ENCODE assay signal across 2 cellular contexts in genomic region chr18:35239314-35239713, GRCh38.
TF ChIP-seq lines count a peak whose summit lies in the region.

No MANE protein-coding gene starts in this region.

TF ChIP-seq in IMR-90, 13 proteins besides CTCF, POLR2A, EP300 and RAD21:
- TF ChIP-seq MXI1 (IDR thresholded peaks at IDR 0.05; ENCODE audit: borderline replicate concordance, low read depth, low read length) (no peak), NFE2L2 (IDR thresholded peaks at IDR 0.05; ENCODE audit: low read depth, low read length) (no peak), MAFK (IDR thresholded peaks at IDR 0.05; ENCODE audit: low read depth, low read length) (peak; percentile 44), RFX5 (IDR thresholded peaks at IDR 0.05; ENCODE audit: low read depth, low read length) (no peak)

TF ChIP-seq in K562, 482 proteins besides CTCF, POLR2A, EP300 and RAD21:
- TF ChIP-seq FOXP1 (CRISPR knock-in tag; IDR thresholded peaks at IDR 0.05) (no peak), RB1 (IDR thresholded peaks at IDR 0.05; ENCODE audit: low read depth) (no peak), ETV6 (IDR thresholded peaks at IDR 0.05; ENCODE audit: borderline replicate concordance in 1 of 2, low read depth in 2 of 2, low read length in 1 of 2) (no peak), ETV6 (CRISPR knock-in tag; IDR thresholded peaks at IDR 0.05; ENCODE audit: borderline replicate concordance) (no peak), CEBPG (CRISPR knock-in tag; IDR thresholded peaks at IDR 0.05) (no peak), CEBPG (tag; conservative IDR thresholded peaks at IDR 0.05 in 1 of 2, IDR thresholded peaks at IDR 0.05 in 1 of 2) (peak; percentile 42 to 51; a peak in 2 of 4 replicates), ZNF316 (IDR thresholded peaks at IDR 0.05) (peak; percentile 97), MAFF (IDR thresholded peaks at IDR 0.05; ENCODE audit: low read length) (peak; percentile 83), YY1 (IDR thresholded peaks at IDR 0.05; ENCODE audit: borderline replicate concordance in 1 of 3, control insufficient read depth in 1 of 3, extremely low read depth in 1 of 3, insufficient read depth in 3 of 3, insufficient read length in 1 of 3, insufficient replicate concordance in 2 of 3, low read depth in 1 of 3, low read length in 2 of 3) (peak in 1 of 3 experiments; percentile 53), ZNF507 (tag; conservative IDR thresholded peaks at IDR 0.05) (no peak), MAFK (IDR thresholded peaks at IDR 0.05; ENCODE audit: low read length) (peak; percentile 83), TBL1XR1 (IDR thresholded peaks at IDR 0.05; ENCODE audit: low read length in 2 of 2) (no peak), RBM17 (IDR thresholded peaks at IDR 0.05; ENCODE audit: borderline replicate concordance, low read depth, low read length) (no peak), MAFG (tag; conservative IDR thresholded peaks at IDR 0.05) (peak; percentile 91), ZNF197 (CRISPR knock-in tag; IDR thresholded peaks at IDR 0.05; ENCODE audit: low read depth) (0 out of 2 replicates have a peak, but pooled peaks have one; percentile 18), CEBPB (tag; IDR thresholded peaks at IDR 0.05) (0 out of 2 replicates have a peak, but pooled peaks have one; percentile 49), C11orf30 (IDR thresholded peaks at IDR 0.05; ENCODE audit: low read depth) (peak; percentile 92)
- TF ChIP-seq, protein P1, sequence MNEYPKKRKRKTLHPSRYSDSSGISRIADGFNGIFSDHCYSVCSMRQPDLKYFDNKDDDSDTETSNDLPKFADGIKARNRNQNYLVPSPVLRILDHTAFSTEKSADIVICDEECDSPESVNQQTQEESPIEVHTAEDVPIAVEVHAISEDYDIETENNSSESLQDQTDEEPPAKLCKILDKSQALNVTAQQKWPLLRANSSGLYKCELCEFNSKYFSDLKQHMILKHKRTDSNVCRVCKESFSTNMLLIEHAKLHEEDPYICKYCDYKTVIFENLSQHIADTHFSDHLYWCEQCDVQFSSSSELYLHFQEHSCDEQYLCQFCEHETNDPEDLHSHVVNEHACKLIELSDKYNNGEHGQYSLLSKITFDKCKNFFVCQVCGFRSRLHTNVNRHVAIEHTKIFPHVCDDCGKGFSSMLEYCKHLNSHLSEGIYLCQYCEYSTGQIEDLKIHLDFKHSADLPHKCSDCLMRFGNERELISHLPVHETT (CRISPR knock-in tag; conservative IDR thresholded peaks at IDR 0.05 in 1 of 2, IDR thresholded peaks at IDR 0.05 in 1 of 2), result 0 out of 4 replicates have a peak, but pooled peaks of 1 of the 2 experiments have one; percentile 29
